In the genomic region with DNA sequence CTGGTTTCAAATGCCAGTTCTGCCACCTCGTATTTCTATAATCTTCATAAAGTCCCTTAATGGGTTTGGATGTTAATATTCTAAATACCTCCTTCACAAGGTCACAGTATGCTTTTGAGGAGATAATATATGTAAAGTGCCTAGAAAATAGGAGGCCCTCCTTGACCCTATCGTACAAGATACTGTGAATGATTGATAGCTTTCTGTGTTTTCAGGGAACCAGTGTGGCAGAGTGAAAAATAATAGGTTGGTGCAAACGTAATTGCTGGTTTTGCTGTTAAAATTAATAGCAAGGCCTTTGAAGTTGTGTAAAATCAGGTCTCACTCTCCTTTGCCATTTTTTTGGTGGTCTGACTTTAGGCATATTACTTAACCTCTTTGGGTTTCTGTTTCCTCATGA, we compare ENCODE assay signal across 22 cellular contexts.
"Had no signal": no experiment of that assay in that cellular context is flagged by ENCODE, and none has a peak within 500 bp of the region (broad histone marks: within the 10 kb centered on the region; RNA-seq: fewer than 3 reads in every experiment).

No MANE protein-coding gene starts in this region.

- H3K27me3 ChIP-seq: breast epithelium had no signal

- H3K36me3 ChIP-seq: breast epithelium had no signal

- H3K9me3 ChIP-seq: breast epithelium had no signal

- ATAC-seq: activated CD8-positive, alpha-beta T cell treated with anti-CD3 and anti-CD28 coated beads, Interleukin-2, amount 10 ng/mL, durations not matched to agents 7 days and 5 days; T-helper 17 cell; WTC11 had no signal

- DNase-seq: activated CD4-positive, alpha-beta T cell treated with anti-CD3 and anti-CD28 coated beads for 48 hours; activated CD4-positive, alpha-beta T cell treated with anti-CD3 and anti-CD28 coated beads, Interleukin-2, amount 50 U/mL, for 4 hours; activated CD4-positive, CD25-positive, alpha-beta regulatory T cell treated with anti-CD3 and anti-CD28 coated beads, Interleukin-2, amount 50 U/mL, for 72 hours; activated CD8-positive, alpha-beta memory T cell treated with anti-CD3 and anti-CD28 coated beads, Interleukin-2, amount 50 U/mL, for 48 hours; activated CD8-positive, alpha-beta T cell treated with anti-CD3 and anti-CD28 coated beads, Interleukin-2, amount 10 ng/mL, durations not matched to agents 7 days and 5 days; activated naive CD4-positive, alpha-beta T cell; activated T-cell treated with anti-CD3 and anti-CD28 coated beads, Interleukin-2, amount 50 U/mL, for 1 hour; aorta; caudate nucleus; cortex of kidney; Kasumi-1; KBM-7; NCI-H1436 treated with DMSO at 0.1 percent for 48 hours; NCI-H187; NCI-H2081; NCI-H2171; NCI-H526; SIG-M5; T-helper 17 cell; T-helper 9 cell had no signal

- H3K4me1 ChIP-seq: breast epithelium had no signal

- H3K4me3 ChIP-seq: breast epithelium had no signal

- H3K27ac ChIP-seq: breast epithelium had no signal
